25 cellular contexts compared by ENCODE assay signal in genomic region chr21:45377866-45378257, GRCh38. TPM values are rescaled to one million over a fixed set of nuclear protein-coding genes. Genes with fewer than 3 reads are reported as not detected.
A peak's percentile ranks its signal among the peaks of the same experiment; 100 is the strongest.
DNase-seq lines count a peak whose midpoint lies in the region; ATAC-seq, FAIRE-seq and TF ChIP-seq lines count a peak whose summit lies in the region.
"Had no signal": no experiment of that assay in that cellular context is flagged by ENCODE, and none has a peak within 500 bp of the region (broad histone marks: within the 10 kb centered on the region; RNA-seq: fewer than 3 reads in every experiment).

No MANE protein-coding gene starts in this region.

- 25 to 30% methylated on average over 5 of the region's 5 CpGs for WGBS in body of pancreas, 2 donors
- no CpG with 5 or more reads among the region's 5 CpGs for WGBS in mesendoderm (ENCODE audit: extremely low coverage, insufficient coverage, low lambda C conversion rate)
- WGBS in spleen, 5 donors = 61 to 76% (median 69%) methylated on average over 5 of the region's 5 CpGs
- WGBS in trophoblast cell (ENCODE audit: extremely low coverage, insufficient coverage, insufficient read length) = no CpG with 5 or more reads among the region's 5 CpGs

- TF ChIP-seq POLR2A in body of pancreas (IDR thresholded peaks at IDR 0.05) (no peak), spleen (IDR thresholded peaks at IDR 0.05) (no peak)

- H3K9ac ChIP-seq in HUES6 (ENCODE audit: low read length) (peak overlapping the region; percentile 67), mesendoderm (ENCODE audit: low read length) (no peak overlapping the region), trophoblast cell (ENCODE audit: low read length) (no peak overlapping the region)
- H3K9ac ChIP-seq: KMS-11 had no signal

- no peak for TF ChIP-seq CTCF in body of pancreas (IDR thresholded peaks at IDR 0.05)
- TF ChIP-seq CTCF in spleen (IDR thresholded peaks at IDR 0.05 in 8 of 11, conservative IDR thresholded peaks at IDR 0.05 in 3 of 11) = no peak

- H3K27ac ChIP-seq in HUES6 (ENCODE audit: low read depth, low read length) (peak overlapping the region; percentile 83), body of pancreas (peak overlapping the region; percentile 58 to 91 (median 87)), mesendoderm (ENCODE audit: low read depth, low read length) (no peak overlapping the region), spleen (no peak overlapping the region), trophoblast cell (ENCODE audit: low read depth, low read length) (no peak overlapping the region)
- H3K27ac ChIP-seq: colonic mucosa, KMS-11, psoas muscle, thoracic aorta had no signal

- peak overlapping the region; percentile 20; the same call in 1 of the 2 replicates for H3K4me3 ChIP-seq in HUES6 (ENCODE audit: low read depth, low read length)
- no peak overlapping the region for H3K4me3 ChIP-seq in body of pancreas
- H3K4me3 ChIP-seq in mesendoderm (ENCODE audit: low read length) = no peak overlapping the region
- no peak overlapping the region for H3K4me3 ChIP-seq in spleen
- H3K4me3 ChIP-seq in trophoblast cell (ENCODE audit: low read depth, low read length) = no peak overlapping the region
- H3K4me3 ChIP-seq: colonic mucosa, psoas muscle, thoracic aorta had no signal

- peaks cover 24% of the 10 kb centered on the region for H3K4me1 ChIP-seq in HUES6 (ENCODE audit: control insufficient read depth, insufficient read depth, low read length)
- peaks cover 23% of the 10 kb centered on the region for H3K4me1 ChIP-seq in body of pancreas
- H3K4me1 ChIP-seq in mesendoderm (ENCODE audit: control insufficient read depth, low read depth, low read length) = no peaks in the 10 kb centered on the region
- no peaks in the 10 kb centered on the region for H3K4me1 ChIP-seq in spleen
- peaks cover 0 to 5% of the 10 kb centered on the region in 2 experiments for H3K4me1 ChIP-seq in trophoblast cell (ENCODE audit: control insufficient read depth in 1 of 2, insufficient read depth in 2 of 2, low read length in 2 of 2)
- H3K4me1 ChIP-seq: colonic mucosa, psoas muscle had no signal

- peak; percentile 7 for ATAC-seq in body of pancreas
- ATAC-seq: CD8-positive, alpha-beta T cell; left lobe of liver; psoas muscle had no signal

- H3K79me1 ChIP-seq in mesendoderm (ENCODE audit: low read length) (no peaks in the 10 kb centered on the region), trophoblast cell (ENCODE audit: low read length) (peaks cover 3% of the 10 kb centered on the region)

- H3K4me2 ChIP-seq in mesendoderm (ENCODE audit: low read length) = no peak overlapping the region
- no peak overlapping the region for H3K4me2 ChIP-seq in trophoblast cell (ENCODE audit: low read length)
- H3K4me2 ChIP-seq: KMS-11 had no signal

- peak overlapping the region; percentile 15 for H3K56ac ChIP-seq in mesendoderm (ENCODE audit: low read length)

- no peak overlapping the region for H2BK5ac ChIP-seq in mesendoderm (ENCODE audit: low read length)
- no peak overlapping the region for H2BK5ac ChIP-seq in trophoblast cell (ENCODE audit: low read depth, low read length, poor library complexity)

- H3K18ac ChIP-seq in mesendoderm (ENCODE audit: low read length) (no peak overlapping the region), trophoblast cell (ENCODE audit: low read length) (no peak overlapping the region)

- H3K79me2 ChIP-seq in mesendoderm (ENCODE audit: control insufficient read depth, insufficient read depth, low read length) (no peaks in the 10 kb centered on the region), trophoblast cell (ENCODE audit: control insufficient read depth, insufficient read depth, low read length, poor library complexity) (no peaks in the 10 kb centered on the region)

- H3K27me3 ChIP-seq in HUES6 (ENCODE audit: control insufficient read depth, insufficient read depth, low read length) (no peaks in the 10 kb centered on the region), body of pancreas (no peaks in the 10 kb centered on the region), mesendoderm (ENCODE audit: insufficient read depth, low read length, poor library complexity) (no peaks in the 10 kb centered on the region), spleen (replicated peaks in 1 of 7) (peaks cover 0 to 41% (median 0%) of the 10 kb centered on the region in 7 donors), trophoblast cell (ENCODE audit: insufficient read depth, low read length) (no peaks in the 10 kb centered on the region)
- H3K27me3 ChIP-seq: colonic mucosa had no signal

- H4K8ac ChIP-seq in mesendoderm (ENCODE audit: low read depth, low read length) = no peak overlapping the region
- no peak overlapping the region for H4K8ac ChIP-seq in trophoblast cell (ENCODE audit: low read depth, low read length)

- no peak overlapping the region for H3K14ac ChIP-seq in trophoblast cell (ENCODE audit: low read length)

- H4K12ac ChIP-seq in trophoblast cell (ENCODE audit: low read depth, low read length) = no peak overlapping the region

- DNase-seq in body of pancreas (peak in 1 of 4 donors; percentile 4), mesendoderm (no peak), spleen (peak; percentile 12), trophoblast cell (no peak), GM19239 (ENCODE audit: insufficient read length, low spot score) (no peak), HuH-7.5 (ENCODE audit: low spot score) (no peak)
- DNase-seq: activated B cell treated with CpG ODN at 0.5 μM for 24 hours; activated CD4-positive, alpha-beta T cell treated with anti-CD3 and anti-CD28 coated beads, Interleukin-2, amount 50 U/mL, for 48 hours; activated CD8-positive, alpha-beta memory T cell treated with anti-CD3 and anti-CD28 coated beads, Interleukin-2, amount 50 U/mL, for 48 hours; activated effector memory CD4-positive, alpha-beta T cell treated with Interleukin-2 at 50 U/mL for 16 hours; CD8-positive, alpha-beta T cell; colonic mucosa; midbrain; NCI-H146; NCI-H2171 treated with DMSO at 0.1 percent for 48 hours; NCI-H526; psoas muscle; small intestine; stimulated activated CD4-positive, alpha-beta T cell treated with anti-CD3 and anti-CD28 coated beads, Interleukin-4, amount 100 ng/mL, for 1 hour; stimulated activated naive CD4-positive, alpha-beta T cell; T-helper 9 cell had no signal

- H3K23ac ChIP-seq in mesendoderm (ENCODE audit: low read length) (no peak overlapping the region), trophoblast cell (ENCODE audit: low read length) (no peak overlapping the region)

- FAIRE-seq in GM19239 (lab: Jason Lieb, UNC) = no peak
- FAIRE-seq: small intestine had no signal

- H2AK5ac ChIP-seq in mesendoderm (ENCODE audit: low read length) (no peak overlapping the region), trophoblast cell (ENCODE audit: low read length) (no peak overlapping the region)

- H2BK120ac ChIP-seq in mesendoderm (ENCODE audit: low read depth, low read length) = no peak overlapping the region
- H2BK120ac ChIP-seq in trophoblast cell (ENCODE audit: insufficient read depth, low read length, poor library complexity) = no peak overlapping the region

- H4K5ac ChIP-seq in mesendoderm (ENCODE audit: low read length) = no peak overlapping the region

- H3K4ac ChIP-seq in mesendoderm (ENCODE audit: low read depth, low read length) (no peak overlapping the region), trophoblast cell (ENCODE audit: low read depth, low read length) (no peak overlapping the region)

- no peak overlapping the region for H4K91ac ChIP-seq in trophoblast cell (ENCODE audit: low read depth, low read length)

- H3K36me3 ChIP-seq in HUES6 (ENCODE audit: control insufficient read depth, insufficient read depth, low read length) (no peaks in the 10 kb centered on the region), body of pancreas (replicated peaks in 1 of 2; ENCODE audit: insufficient read depth in 1 of 2, low read depth in 2 of 2) (no peaks in the 10 kb centered on the region), mesendoderm (ENCODE audit: control insufficient read depth, insufficient read depth, low read length) (no peaks in the 10 kb centered on the region), spleen (no peaks in the 10 kb centered on the region), trophoblast cell (ENCODE audit: control insufficient read depth in 1 of 2, insufficient read depth in 2 of 2, low read length in 2 of 2) (no peaks in the 10 kb centered on the region)
- H3K36me3 ChIP-seq: colonic mucosa, thoracic aorta had no signal

- intact Hi-C loops in body of pancreas (cut with DNase I) (no loop called here), spleen (cut with DNase I; ENCODE audit: low total_unique reads) (no loop called here)

- no peak overlapping the region for H2BK15ac ChIP-seq in mesendoderm (replicated peaks; ENCODE audit: low read depth)

- H2BK12ac ChIP-seq in trophoblast cell (ENCODE audit: low read length) = no peak overlapping the region

- H3K9me3 ChIP-seq in HUES6 (ENCODE audit: control insufficient read depth, insufficient read depth, low read depth, low read length) (peaks cover 15% of the 10 kb centered on the region), body of pancreas (no peaks in the 10 kb centered on the region), spleen (peaks cover 0 to 15% (median 3%) of the 10 kb centered on the region in 8 donors), trophoblast cell (ENCODE audit: insufficient read depth, low read depth, low read length) (peaks cover 9% of the 10 kb centered on the region)
- H3K9me3 ChIP-seq: colonic mucosa, psoas muscle, thoracic aorta had no signal

- H2AFZ ChIP-seq in trophoblast cell (ENCODE audit: insufficient read depth, low read length, poor library complexity) = no peak overlapping the region

RNA-seq across cellular contexts. Expression of gene COL18A1, which starts 27.1 kb away (rescaled TPM):
- 100 to 1,000 TPM; 108 to 284 TPM for total RNA-seq in body of pancreas
- polyA plus RNA-seq in mesendoderm (2013, experiment 1 of 2) = 84.0 TPM
- polyA plus RNA-seq in mesendoderm (2013, experiment 2 of 2) = 85.5 TPM
- 100 to 1,000 TPM in 3 of 7 donors, 10 to 100 TPM in 4; 71.8 to 208 (median 99.6) TPM for total RNA-seq in spleen
- 10 to 100 TPM; 35.0 to 66.9 (median 60.0) TPM for polyA plus RNA-seq in spleen
- 174 and 188 TPM in 2 replicates for polyA plus RNA-seq in trophoblast cell (2013)

Comparison
In these comparisons a context has a peak if more than half of its experiments do, and no peak if none do; other contexts are left out.
1. H3K27ac ChIP-seq: peak in HUES6 (single experiment) and body of pancreas (4 of 4); none in mesendoderm (single experiment), spleen (0 of 8) and trophoblast cell (single experiment).